Comparison of ENCODE assay signal across 25 cellular contexts in genomic region chr4:112140536-112140935, GRCh38. TPM values are rescaled to one million over a fixed set of nuclear protein-coding genes. Genes with fewer than 3 reads are reported as not detected.
DNase-seq lines count a peak whose midpoint lies in the region; ATAC-seq, FAIRE-seq and TF ChIP-seq lines count a peak whose summit lies in the region.
"Had no signal": no experiment of that assay in that cellular context is flagged by ENCODE, and none has a peak within 500 bp of the region (broad histone marks: within the 10 kb centered on the region; RNA-seq: fewer than 3 reads in every experiment).

No MANE protein-coding gene starts in this region.

- CTCF ChIA-PET in GM12878 (lab: Yijun Ruan, JAX) = interaction anchor here (0.6 to 1.2 kb wide), 5 partner anchors 10 to 383 kb away, joined by 3 read pairs; no protein-coding TSS in a partner anchor
- CTCF ChIA-PET in GM10248 (lab: Yijun Ruan, JAX) = interaction anchor here (1.3 to 1.9 kb wide), 2 partner anchors 10 to 384 kb away, joined by 4 to 5 read pairs; no protein-coding TSS in a partner anchor

- in situ Hi-C loops in GM12878 (cut with MboI) = no loop called here

- no peak overlapping the region for H3K9ac ChIP-seq in GM12878 (ENCODE audit: control insufficient read depth, insufficient read depth, low read length)
- H3K9ac ChIP-seq in parathyroid adenoma = no peak overlapping the region

- intact Hi-C loops in GM12878 (cut with micrococcal nuclease; ENCODE audit: unreplicated experiment) = no loop called here
- intact Hi-C loops in left ventricle myocardium superior (cut with micrococcal nuclease) = loop anchor here (10.0 kb wide), 1 partner anchor 94 kb away; the partner anchor contains the start of gene AP1AR

- RAD21 ChIA-PET in GM12878 (lab: Charles Lee; ENCODE audit: unreplicated experiment) = interaction anchor here (1.1 kb wide), 1 partner anchor 9 kb away, joined by 4 read pairs; no protein-coding TSS in a partner anchor

- H4K20me1 ChIP-seq in GM23338 (replicated peaks; ENCODE audit: insufficient read depth) (no peaks in the 10 kb centered on the region), GM12878 (ENCODE audit: control insufficient read depth, insufficient read depth) (no peaks in the 10 kb centered on the region)

- H3K4me3 ChIP-seq in GM23338 = no peak overlapping the region
- H3K4me3 ChIP-seq in GM12878 = no peak overlapping the region
- H3K4me3 ChIP-seq in parathyroid adenoma (ENCODE audit: low read depth, low read length) = no peak overlapping the region
- H3K4me3 ChIP-seq: hepatocyte, left lung, mucosa of descending colon, tibial nerve had no signal

- no peak for DNase-seq in GM23338 (ENCODE audit: low spot score)
- no peak for DNase-seq in GM12878 (ENCODE audit: low read depth, low spot score)
- no peak for DNase-seq in left ventricle myocardium superior
- DNase-seq in MV-4-11 (lab: John Stamatoyannopoulos, UW) = no peak
- DNase-seq in GM10248 (ENCODE audit: extremely low spot score) = no peak
- no peak for DNase-seq in activated CD4-positive, alpha-beta T cell treated with anti-CD3 and anti-CD28 coated beads, Interleukin-2, amount 50 U/mL, for 48 hours
- DNase-seq in NCI-H524 treated with DMSO at 0.1 percent for 48 hours (lab: John Stamatoyannopoulos, UW) = no peak
- DNase-seq: activated B cell treated with CpG ODN at 0.5 μM for 24 hours; activated CD4-positive, alpha-beta T cell treated with anti-CD3 and anti-CD28 coated beads, Interleukin-2, amount 50 U/mL, for 4 hours; activated CD8-positive, alpha-beta memory T cell treated with anti-CD3 and anti-CD28 coated beads, Interleukin-2, amount 50 U/mL, for 48 hours; CD4-positive, CD25-positive, alpha-beta regulatory T cell; HFFc6; left lung; mucosa of descending colon; NCI-H1694; nephron progenitor cell; posterior cingulate gyrus had no signal

- no TSS peak for BruUV-seq in GM12878 (replicated peaks; lab: Mats Ljungman, UMichigan)

- no peak for TF ChIP-seq EP300 in GM12878 (IDR thresholded peaks at IDR 0.05; ENCODE audit: borderline replicate concordance in 1 of 2, control insufficient read depth in 1 of 2, low read depth in 2 of 2, low read length in 2 of 2)

- H3K27ac Mint-ChIP-seq in GM23338 = no peak overlapping the region
- H3K27ac Mint-ChIP-seq: activated B cell treated with CpG ODN at 0.5 μM for 24 hours; activated naive CD8-positive, alpha-beta T cell; activated T-helper 2 cell treated with anti-CD3 and anti-CD28 coated beads, Interferon-gamma antibody, Interleukin-2, Interleukin-4, amounts not matched to agents 10 μg/mL and 5 μg/mL and 100 μg/mL, durations not matched to agents 14 hours and 24 hours and 36 hours; CD4-positive, CD25-positive, alpha-beta regulatory T cell; HFFc6; nephron progenitor cell; stimulated activated naive CD8-positive, alpha-beta T cell treated with anti-CD3 and anti-CD28 coated beads, Interleukin-15, Interleukin-2, amounts not matched to agents 100 ng/mL and 50 ng/mL, for 24 hours had no signal

- POLR2A ChIA-PET in GM12878 (lab: Charles Lee) = interaction anchor here (0.6 kb wide), 1 partner anchor 37 kb away, joined by 3 read pairs; no protein-coding TSS in a partner anchor
- POLR2A ChIA-PET in GM10248 (lab: Yijun Ruan, JAX) = no interaction called here

- SMC1A ChIA-PET in GM12878 (lab: Charles Lee; ENCODE audit: uncharacterized antibody, unreplicated experiment) = interaction anchor here (0.6 to 1.3 kb wide), 2 partner anchors 10 to 20 kb away, joined by 4 to 5 read pairs; no protein-coding TSS in a partner anchor

- H3K27me3 Mint-ChIP-seq in GM23338 (ENCODE audit: insufficient read depth, low read depth, poor library complexity) = peaks cover 6% of the 10 kb centered on the region
- H3K27me3 Mint-ChIP-seq: activated naive CD8-positive, alpha-beta T cell had no signal

- peak; percentile 47 for FAIRE-seq in GM12878 (lab: Jason Lieb, UNC)
- FAIRE-seq: D721Med had no signal

- no peaks in the 10 kb centered on the region; the same call in 2 of the 3 replicates for H3K9me3 Mint-ChIP-seq in GM23338
- H3K9me3 Mint-ChIP-seq: activated B cell treated with CpG ODN at 0.5 μM for 24 hours; activated T-helper 2 cell treated with anti-CD3 and anti-CD28 coated beads, Interferon-gamma antibody, Interleukin-2, Interleukin-4, amounts not matched to agents 10 μg/mL and 5 μg/mL and 100 μg/mL, durations not matched to agents 14 hours and 24 hours and 36 hours; CD4-positive, CD25-positive, alpha-beta regulatory T cell; HFFc6; nephron progenitor cell; stimulated activated naive CD8-positive, alpha-beta T cell treated with anti-CD3 and anti-CD28 coated beads, Interleukin-15, Interleukin-2, amounts not matched to agents 100 ng/mL and 50 ng/mL, for 24 hours had no signal

- TF ChIP-seq CTCF in GM23338 (conservative IDR thresholded peaks at IDR 0.05; ENCODE audit: low read depth in 2 of 2) = no peak
- no peak for TF ChIP-seq CTCF in GM12878 (IDR thresholded peaks at IDR 0.05 in 2 of 3, conservative IDR thresholded peaks at IDR 0.05 in 1 of 3; ENCODE audit: control insufficient read depth in 2 of 3, extremely low read depth in 1 of 3, insufficient read depth in 1 of 3, low read depth in 3 of 3, low read length in 3 of 3)
- no peak for TF ChIP-seq CTCF in parathyroid adenoma (IDR thresholded peaks at IDR 0.05)
- TF ChIP-seq CTCF in GM10248 (IDR thresholded peaks at IDR 0.05; ENCODE audit: control extremely low read depth, extremely low read depth, low read depth, missing control alignments) = no peak

- no peak overlapping the region for H3K4me3 Mint-ChIP-seq in GM23338
- H3K4me3 Mint-ChIP-seq: activated B cell treated with CpG ODN at 0.5 μM for 24 hours; activated naive CD8-positive, alpha-beta T cell; CD4-positive, CD25-positive, alpha-beta regulatory T cell; HFFc6; nephron progenitor cell; stimulated activated naive CD8-positive, alpha-beta T cell treated with anti-CD3 and anti-CD28 coated beads, Interleukin-15, Interleukin-2, amounts not matched to agents 100 ng/mL and 50 ng/mL, for 24 hours had no signal

- no peak for TF ChIP-seq RAD21 in GM12878 (IDR thresholded peaks at IDR 0.05; ENCODE audit: insufficient read depth, low read depth, low read length)

- no peaks in the 10 kb centered on the region for H3K36me3 Mint-ChIP-seq in GM23338 (ENCODE audit: low read depth)
- H3K36me3 Mint-ChIP-seq: activated naive CD8-positive, alpha-beta T cell; CD4-positive, CD25-positive, alpha-beta regulatory T cell had no signal

- TF ChIP-seq POLR2A in GM12878 (IDR thresholded peaks at IDR 0.05; ENCODE audit: low read depth, low read length) = no peak

- no peaks in the 10 kb centered on the region for H3F3A ChIP-seq in GM23338 (replicated peaks; ENCODE audit: low read depth)

- WGBS in GM12878 (ENCODE audit: insufficient coverage, insufficient replicate concordance, low lambda C conversion rate, missing lambda C conversion rate) = 42% methylated on average over 2 of the region's 2 CpGs

- H3K36me3 ChIP-seq in GM23338 (ENCODE audit: insufficient read depth) (no peaks in the 10 kb centered on the region), GM12878 (ENCODE audit: control insufficient read depth in 2 of 2, insufficient read depth in 2 of 2, low read length in 1 of 2) (no peaks in the 10 kb centered on the region), parathyroid adenoma (ENCODE audit: control insufficient read depth, insufficient read depth, low read length) (no peaks in the 10 kb centered on the region)
- H3K36me3 ChIP-seq: left lung, tibial nerve had no signal

- H3K27ac ChIP-seq in GM23338 (ENCODE audit: low read depth) (no peak overlapping the region), GM12878 (ENCODE audit: control insufficient read depth, insufficient read depth) (no peak overlapping the region), parathyroid adenoma (peak overlapping the region; percentile 47)
- H3K27ac ChIP-seq: hepatocyte, RWPE1 had no signal

- H3K27me3 ChIP-seq in GM23338 (ENCODE audit: insufficient read depth) (no peaks in the 10 kb centered on the region), GM12878 (replicated peaks in 1 of 2; ENCODE audit: control insufficient read depth in 2 of 2, insufficient read depth in 2 of 2, low read length in 1 of 2) (no peaks in the 10 kb centered on the region), parathyroid adenoma (ENCODE audit: control insufficient read depth, insufficient read depth, low read length) (no peaks in the 10 kb centered on the region)
- H3K27me3 ChIP-seq: hepatocyte, left lung, tibial nerve had no signal

- H3K4me1 Mint-ChIP-seq in GM23338 = peaks cover 7% of the 10 kb centered on the region; the same call in 2 of the 3 replicates

- H3K9me3 ChIP-seq in GM12878 (replicated peaks; ENCODE audit: control insufficient read depth, insufficient read depth, low read length) = no peaks in the 10 kb centered on the region
- no peaks in the 10 kb centered on the region for H3K9me3 ChIP-seq in parathyroid adenoma (ENCODE audit: control insufficient read depth, low read length)
- H3K9me3 ChIP-seq: left lung, mucosa of descending colon, tibial nerve had no signal

- no peaks in the 10 kb centered on the region for H3K79me2 ChIP-seq in GM23338 (replicated peaks; ENCODE audit: insufficient read depth)
- H3K79me2 ChIP-seq in GM12878 (ENCODE audit: control insufficient read depth, insufficient read depth, low read length) = no peaks in the 10 kb centered on the region
- no peaks in the 10 kb centered on the region for H3K79me2 ChIP-seq in parathyroid adenoma
- H3K79me2 ChIP-seq: hepatocyte had no signal

- H3K4me1 ChIP-seq in GM23338 (ENCODE audit: insufficient read depth) (no peaks in the 10 kb centered on the region), GM12878 (ENCODE audit: control insufficient read depth, insufficient read depth, low read length) (peaks cover 5% of the 10 kb centered on the region; the same call in 1 of the 2 replicates), parathyroid adenoma (no peaks in the 10 kb centered on the region)

- no peak overlapping the region for H3K4me2 ChIP-seq in GM23338
- no peak overlapping the region for H3K4me2 ChIP-seq in GM12878 (ENCODE audit: control insufficient read depth, insufficient read depth)
- H3K4me2 ChIP-seq in parathyroid adenoma (ENCODE audit: low read length) = no peak overlapping the region
- H3K4me2 ChIP-seq: hepatocyte had no signal

- H2AFZ ChIP-seq in GM23338 (0 out of 2 replicates have a peak overlapping the region, but pooled peaks have one; percentile 78), GM12878 (ENCODE audit: control insufficient read depth, low read depth, low read length) (no peak overlapping the region), parathyroid adenoma (no peak overlapping the region)
- H2AFZ ChIP-seq: hepatocyte had no signal

- H3K9me2 ChIP-seq in GM23338 (ENCODE audit: insufficient read depth) = peaks cover 8% of the 10 kb centered on the region; the same call in 1 of the 2 replicates

- ATAC-seq in GM23338 (no peak), GM12878 (no peak), left ventricle myocardium superior (peak; percentile 55)
- ATAC-seq: left lung, mucosa of descending colon had no signal

RNA-seq across cellular contexts. Expression of gene FAM241A, which starts 4.7 kb away (rescaled TPM):
- total RNA-seq in GM23338 (2014; rRNA removed; shearing (Covaris generic)) = 0.43 and 0.63 TPM in 2 replicates
- polyA plus RNA-seq in GM23338 (2016; fragmentation: Nextera tagmentation; extraction: Ambion mirVana) = 0.58 and 0.66 TPM in 2 replicates
- total RNA-seq in GM12878 (2013; cell fraction: nucleolus; rRNA removed) = 1.1 and 1.2 TPM in 2 replicates
- total RNA-seq in GM12878 (2014; rRNA removed) = 2.0 and 2.3 TPM in 2 replicates
- 2.7 and 2.8 TPM in 2 replicates for total RNA-seq in GM12878 (2014; rRNA removed; fragmentation: Illumina TruSeq; extraction: Trizol)
- total RNA-seq in GM12878 (2021) = 2.1 and 2.2 TPM in 2 replicates
- polyA plus RNA-seq in GM12878 (2011; ENCODE audit: low read depth) = 0.54 TPM
- 0.20 and 0.22 TPM in 2 replicates for polyA plus RNA-seq in GM12878 (2011; rRNA removed)
- 0.04 and 0.07 TPM in 2 replicates for polyA plus RNA-seq in GM12878 (2011; cell fraction: cytosol; rRNA removed)
- 0.09 and 0.10 TPM in 2 replicates for polyA plus RNA-seq in GM12878 (2011; cell fraction: nucleus; rRNA removed)
- polyA plus RNA-seq in GM12878 (2012) = 1.2 and 1.3 TPM in 2 replicates
- 3.2 and 4.5 TPM in 2 replicates for polyA plus RNA-seq in GM12878 (2014; fragmentation: Illumina TruSeq; extraction: Trizol)
- polyA plus RNA-seq in GM12878 (2014; fragmentation: Nextera tagmentation; extraction: Ambion mirVana) = 1 to 10 TPM in 1 of 2 experiments, under 1 TPM in 1; 0.82 to 1.4 TPM
- 2.0 and 2.6 TPM in 2 replicates for polyA plus RNA-seq in GM12878 (2014; rRNA removed)
- polyA plus RNA-seq in GM12878 (2016; fragmentation: Nextera tagmentation; extraction: Ambion mirVana) = 1 to 10 TPM; 7.0 to 7.5 TPM
- 0.26 and 0.29 TPM in 2 replicates for polyA minus RNA-seq in GM12878 (2011; rRNA and poly(A)+ RNA removed)
- not detected in 2 replicates for polyA minus RNA-seq in GM12878 (2011; cell fraction: cytosol; rRNA and poly(A)+ RNA removed)
- polyA minus RNA-seq in GM12878 (2011; cell fraction: nucleus; rRNA and poly(A)+ RNA removed) = 0.48 and 1.1 TPM in 2 replicates
- 11.3 TPM for total RNA-seq in left ventricle myocardium superior
